Comparison of ENCODE assay signal across 1 cellular context in the genomic region with DNA sequence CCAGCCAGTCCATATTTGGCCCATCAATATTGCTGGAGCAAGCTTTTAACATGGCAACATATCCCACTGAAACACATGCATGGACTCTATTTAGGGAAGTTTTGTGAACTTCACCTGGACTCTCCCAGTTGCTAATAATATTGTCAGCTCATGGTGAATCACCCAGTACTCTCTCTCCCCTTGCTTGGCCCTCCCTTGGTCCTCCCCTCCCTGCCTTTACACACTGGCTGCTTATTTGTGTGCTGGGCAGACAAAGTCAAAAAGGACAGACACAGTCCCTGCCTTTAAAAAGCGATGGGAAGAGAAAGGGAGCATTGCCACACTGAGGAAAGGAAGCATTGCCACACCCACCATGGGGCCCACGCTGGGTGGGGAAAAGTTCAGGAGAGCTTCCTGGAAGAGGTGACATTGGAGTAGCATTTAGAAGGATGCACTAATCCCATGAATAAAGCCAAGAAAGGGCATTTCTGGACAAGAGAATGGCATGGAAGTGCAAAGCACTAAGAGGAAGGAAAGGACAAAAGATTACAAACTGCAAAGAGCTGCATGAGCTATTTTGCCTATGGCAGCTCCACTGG.
TF ChIP-seq lines count a peak whose summit lies in the region.

No MANE protein-coding gene starts in this region.

TF ChIP-seq in HepG2, 621 proteins besides CTCF, POLR2A, EP300 and RAD21 (continued from another document):
- TF ChIP-seq, protein P1, sequence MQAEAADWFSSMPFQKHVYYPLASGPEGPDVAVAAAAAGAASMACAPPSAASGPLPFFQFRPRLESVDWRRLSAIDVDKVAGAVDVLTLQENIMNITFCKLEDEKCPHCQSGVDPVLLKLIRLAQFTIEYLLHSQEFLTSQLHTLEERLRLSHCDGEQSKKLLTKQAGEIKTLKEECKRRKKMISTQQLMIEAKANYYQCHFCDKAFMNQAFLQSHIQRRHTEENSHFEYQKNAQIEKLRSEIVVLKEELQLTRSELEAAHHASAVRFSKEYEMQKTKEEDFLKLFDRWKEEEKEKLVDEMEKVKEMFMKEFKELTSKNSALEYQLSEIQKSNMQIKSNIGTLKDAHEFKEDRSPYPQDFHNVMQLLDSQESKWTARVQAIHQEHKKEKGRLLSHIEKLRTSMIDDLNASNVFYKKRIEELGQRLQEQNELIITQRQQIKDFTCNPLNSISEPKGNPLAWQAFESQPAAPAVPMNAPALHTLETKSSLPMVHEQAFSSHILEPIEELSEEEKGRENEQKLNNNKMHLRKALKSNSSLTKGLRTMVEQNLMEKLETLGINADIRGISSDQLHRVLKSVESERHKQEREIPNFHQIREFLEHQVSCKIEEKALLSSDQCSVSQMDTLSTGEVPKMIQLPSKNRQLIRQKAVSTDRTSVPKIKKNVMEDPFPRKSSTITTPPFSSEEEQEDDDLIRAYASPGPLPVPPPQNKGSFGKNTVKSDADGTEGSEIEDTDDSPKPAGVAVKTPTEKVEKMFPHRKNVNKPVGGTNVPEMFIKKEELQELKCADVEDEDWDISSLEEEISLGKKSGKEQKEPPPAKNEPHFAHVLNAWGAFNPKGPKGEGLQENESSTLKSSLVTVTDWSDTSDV (CRISPR knock-in tag; IDR thresholded peaks at IDR 0.05), result no peak
- TF ChIP-seq, protein P2, sequence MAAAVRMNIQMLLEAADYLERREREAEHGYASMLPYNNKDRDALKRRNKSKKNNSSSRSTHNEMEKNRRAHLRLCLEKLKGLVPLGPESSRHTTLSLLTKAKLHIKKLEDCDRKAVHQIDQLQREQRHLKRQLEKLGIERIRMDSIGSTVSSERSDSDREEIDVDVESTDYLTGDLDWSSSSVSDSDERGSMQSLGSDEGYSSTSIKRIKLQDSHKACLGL (CRISPR knock-in tag; IDR thresholded peaks at IDR 0.05), result no peak
- TF ChIP-seq U2AF1 (optimal IDR thresholded peaks at IDR 0.05; ENCODE audit: low read depth, low read length) (no peak), ZFP36 (IDR thresholded peaks at IDR 0.05; ENCODE audit: borderline replicate concordance, low read depth, low read length, partially characterized antibody) (peak; percentile 69), ZNF546 (CRISPR knock-in tag; conservative IDR thresholded peaks at IDR 0.05) (no peak), RXRB (CRISPR knock-in tag; IDR thresholded peaks at IDR 0.05; ENCODE audit: borderline replicate concordance) (no peak), EZH2 (conservative IDR thresholded peaks at IDR 0.05; ENCODE audit: low read depth, low read length) (no peak), TMF1 (CRISPR knock-in tag; IDR thresholded peaks at IDR 0.05; ENCODE audit: low read depth) (no peak), KDM1A (CRISPR knock-in tag; IDR thresholded peaks at IDR 0.05) (peak; percentile 79; the same call in 1 of the 2 replicates), THAP11 (CRISPR knock-in tag; IDR thresholded peaks at IDR 0.05) (0 out of 2 replicates have a peak, but pooled peaks have one; percentile 13), MEF2D (CRISPR knock-in tag; IDR thresholded peaks at IDR 0.05) (no peak), AKAP8 (CRISPR knock-in tag; IDR thresholded peaks at IDR 0.05) (no peak), SALL1 (CRISPR knock-in tag; IDR thresholded peaks at IDR 0.05) (no peak), ZC3H4 (CRISPR knock-in tag; IDR thresholded peaks at IDR 0.05; ENCODE audit: borderline replicate concordance) (no peak), KLF6 (CRISPR knock-in tag; IDR thresholded peaks at IDR 0.05) (no peak), ZNF510 (CRISPR knock-in tag; IDR thresholded peaks at IDR 0.05; ENCODE audit: low read depth) (no peak), ZNF839 (CRISPR knock-in tag; IDR thresholded peaks at IDR 0.05; ENCODE audit: borderline replicate concordance) (no peak), ZNF292 (CRISPR knock-in tag; IDR thresholded peaks at IDR 0.05; ENCODE audit: borderline replicate concordance, low read depth) (no peak), FLYWCH1 (CRISPR knock-in tag; IDR thresholded peaks at IDR 0.05) (no peak), MED8 (CRISPR knock-in tag; IDR thresholded peaks at IDR 0.05; ENCODE audit: insufficient replicate concordance) (no peak), CREB1 (IDR thresholded peaks at IDR 0.05) (no peak), CREB1 (CRISPR knock-in tag; IDR thresholded peaks at IDR 0.05) (peak; percentile 34; the same call in 1 of the 2 replicates)
- TF ChIP-seq, protein P3, sequence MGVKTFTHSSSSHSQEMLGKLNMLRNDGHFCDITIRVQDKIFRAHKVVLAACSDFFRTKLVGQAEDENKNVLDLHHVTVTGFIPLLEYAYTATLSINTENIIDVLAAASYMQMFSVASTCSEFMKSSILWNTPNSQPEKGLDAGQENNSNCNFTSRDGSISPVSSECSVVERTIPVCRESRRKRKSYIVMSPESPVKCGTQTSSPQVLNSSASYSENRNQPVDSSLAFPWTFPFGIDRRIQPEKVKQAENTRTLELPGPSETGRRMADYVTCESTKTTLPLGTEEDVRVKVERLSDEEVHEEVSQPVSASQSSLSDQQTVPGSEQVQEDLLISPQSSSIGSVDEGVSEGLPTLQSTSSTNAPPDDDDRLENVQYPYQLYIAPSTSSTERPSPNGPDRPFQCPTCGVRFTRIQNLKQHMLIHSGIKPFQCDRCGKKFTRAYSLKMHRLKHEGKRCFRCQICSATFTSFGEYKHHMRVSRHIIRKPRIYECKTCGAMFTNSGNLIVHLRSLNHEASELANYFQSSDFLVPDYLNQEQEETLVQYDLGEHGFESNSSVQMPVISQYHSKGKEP (CRISPR knock-in tag; IDR thresholded peaks at IDR 0.05), result no peak
- TF ChIP-seq, protein P4, sequence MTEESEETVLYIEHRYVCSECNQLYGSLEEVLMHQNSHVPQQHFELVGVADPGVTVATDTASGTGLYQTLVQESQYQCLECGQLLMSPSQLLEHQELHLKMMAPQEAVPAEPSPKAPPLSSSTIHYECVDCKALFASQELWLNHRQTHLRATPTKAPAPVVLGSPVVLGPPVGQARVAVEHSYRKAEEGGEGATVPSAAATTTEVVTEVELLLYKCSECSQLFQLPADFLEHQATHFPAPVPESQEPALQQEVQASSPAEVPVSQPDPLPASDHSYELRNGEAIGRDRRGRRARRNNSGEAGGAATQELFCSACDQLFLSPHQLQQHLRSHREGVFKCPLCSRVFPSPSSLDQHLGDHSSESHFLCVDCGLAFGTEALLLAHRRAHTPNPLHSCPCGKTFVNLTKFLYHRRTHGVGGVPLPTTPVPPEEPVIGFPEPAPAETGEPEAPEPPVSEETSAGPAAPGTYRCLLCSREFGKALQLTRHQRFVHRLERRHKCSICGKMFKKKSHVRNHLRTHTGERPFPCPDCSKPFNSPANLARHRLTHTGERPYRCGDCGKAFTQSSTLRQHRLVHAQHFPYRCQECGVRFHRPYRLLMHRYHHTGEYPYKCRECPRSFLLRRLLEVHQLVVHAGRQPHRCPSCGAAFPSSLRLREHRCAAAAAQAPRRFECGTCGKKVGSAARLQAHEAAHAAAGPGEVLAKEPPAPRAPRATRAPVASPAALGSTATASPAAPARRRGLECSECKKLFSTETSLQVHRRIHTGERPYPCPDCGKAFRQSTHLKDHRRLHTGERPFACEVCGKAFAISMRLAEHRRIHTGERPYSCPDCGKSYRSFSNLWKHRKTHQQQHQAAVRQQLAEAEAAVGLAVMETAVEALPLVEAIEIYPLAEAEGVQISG (CRISPR knock-in tag; IDR thresholded peaks at IDR 0.05), result no peak
- TF ChIP-seq, protein P5, sequence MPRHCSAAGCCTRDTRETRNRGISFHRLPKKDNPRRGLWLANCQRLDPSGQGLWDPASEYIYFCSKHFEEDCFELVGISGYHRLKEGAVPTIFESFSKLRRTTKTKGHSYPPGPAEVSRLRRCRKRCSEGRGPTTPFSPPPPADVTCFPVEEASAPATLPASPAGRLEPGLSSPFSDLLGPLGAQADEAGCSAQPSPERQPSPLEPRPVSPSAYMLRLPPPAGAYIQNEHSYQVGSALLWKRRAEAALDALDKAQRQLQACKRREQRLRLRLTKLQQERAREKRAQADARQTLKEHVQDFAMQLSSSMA (CRISPR knock-in tag; IDR thresholded peaks at IDR 0.05), result no peak
- TF ChIP-seq, protein P6, sequence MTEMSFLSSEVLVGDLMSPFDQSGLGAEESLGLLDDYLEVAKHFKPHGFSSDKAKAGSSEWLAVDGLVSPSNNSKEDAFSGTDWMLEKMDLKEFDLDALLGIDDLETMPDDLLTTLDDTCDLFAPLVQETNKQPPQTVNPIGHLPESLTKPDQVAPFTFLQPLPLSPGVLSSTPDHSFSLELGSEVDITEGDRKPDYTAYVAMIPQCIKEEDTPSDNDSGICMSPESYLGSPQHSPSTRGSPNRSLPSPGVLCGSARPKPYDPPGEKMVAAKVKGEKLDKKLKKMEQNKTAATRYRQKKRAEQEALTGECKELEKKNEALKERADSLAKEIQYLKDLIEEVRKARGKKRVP (CRISPR knock-in tag; IDR thresholded peaks at IDR 0.05), result peak in 1 of 2 experiments; percentile 37; a peak in 1 of 4 replicates
- TF ChIP-seq, protein P7, sequence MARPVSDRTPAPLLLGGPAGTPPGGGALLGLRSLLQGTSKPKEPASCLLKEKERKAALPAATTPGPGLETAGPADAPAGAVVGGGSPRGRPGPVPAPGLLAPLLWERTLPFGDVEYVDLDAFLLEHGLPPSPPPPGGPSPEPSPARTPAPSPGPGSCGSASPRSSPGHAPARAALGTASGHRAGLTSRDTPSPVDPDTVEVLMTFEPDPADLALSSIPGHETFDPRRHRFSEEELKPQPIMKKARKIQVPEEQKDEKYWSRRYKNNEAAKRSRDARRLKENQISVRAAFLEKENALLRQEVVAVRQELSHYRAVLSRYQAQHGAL (CRISPR knock-in tag; IDR thresholded peaks at IDR 0.05; ENCODE audit: not compliant biosample characterization), result no peak
